9 cellular contexts compared by ENCODE assay signal in the genomic region with DNA sequence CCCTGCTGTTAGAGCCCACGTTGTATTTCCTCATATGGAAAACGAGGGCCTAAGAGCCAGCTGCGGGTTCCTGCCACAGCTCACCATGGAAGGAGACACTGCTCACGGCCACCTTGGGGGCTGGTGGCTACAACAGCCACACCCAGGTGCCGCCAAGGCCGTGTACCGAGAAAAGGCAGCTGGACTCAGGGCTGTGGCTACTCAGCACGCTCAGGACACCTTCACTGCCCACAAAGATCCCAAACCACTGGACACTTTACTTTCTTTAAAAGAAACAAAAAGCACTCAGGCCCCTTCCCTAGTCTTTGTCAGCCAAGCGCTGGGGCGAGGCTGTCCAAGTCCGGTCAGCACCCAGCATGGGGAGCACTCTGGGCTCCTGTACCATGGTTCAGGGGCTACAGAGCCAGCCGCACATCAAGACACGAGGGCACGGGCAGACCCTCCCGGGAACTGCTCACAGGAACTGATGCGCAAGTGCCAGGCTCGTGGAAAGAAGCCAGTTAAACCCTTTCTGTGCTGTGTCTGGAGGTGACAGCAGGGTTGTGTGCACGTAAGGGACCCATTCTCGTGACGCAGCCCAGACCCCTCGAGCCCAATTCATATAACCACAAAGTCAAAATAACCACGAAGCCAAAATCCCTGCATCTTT. TPM values are rescaled to one million over a fixed set of nuclear protein-coding genes. Genes with fewer than 3 reads are reported as not detected.
A peak's percentile ranks its signal among the peaks of the same experiment; 100 is the strongest.
DNase-seq lines count a peak whose midpoint lies in the region; ATAC-seq and TF ChIP-seq lines count a peak whose summit lies in the region.
"Had no signal": no experiment of that assay in that cellular context is flagged by ENCODE, and none has a peak within 500 bp of the region (broad histone marks: within the 10 kb centered on the region; RNA-seq: fewer than 3 reads in every experiment).

No MANE protein-coding gene starts in this region.

- intact Hi-C loops in CD4-positive, alpha-beta memory T cell (cut with micrococcal nuclease) = no loop called here
- intact Hi-C loops in activated B cell treated with CpG ODN at 0.5 μM for 24 hours (cut with micrococcal nuclease) (no loop called here), left ventricle myocardium superior (cut with micrococcal nuclease) (no loop called here), spleen (cut with DNase I; ENCODE audit: low total_unique reads) (no loop called here)

- no peak for DNase-seq in CD4-positive, alpha-beta memory T cell
- DNase-seq in activated B cell treated with CpG ODN at 0.5 μM for 24 hours = no peak
- peak; percentile 47 for DNase-seq in left ventricle myocardium superior
- DNase-seq in spleen = no peak
- DNase-seq in central memory CD4-positive, alpha-beta T cell = no peak
- no peak for DNase-seq in NCI-H82 (lab: John Stamatoyannopoulos, UW)
- no peak for DNase-seq in retina
- DNase-seq: effector CD4-positive, alpha-beta T cell had no signal

- TF ChIP-seq POLR2A in spleen (IDR thresholded peaks at IDR 0.05) = no peak

- peaks cover 99% of the 10 kb centered on the region for H3K36me3 ChIP-seq in CD4-positive, alpha-beta memory T cell (ENCODE audit: insufficient read depth, low read length)
- H3K36me3 ChIP-seq in spleen = peaks cover 30 to 100% (median 99%) of the 10 kb centered on the region in 6 donors

- CTCF ChIA-PET in CD4-positive, alpha-beta memory T cell (lab: Charles Lee; ENCODE audit: partially characterized antibody) = no interaction called here
- CTCF ChIA-PET in activated B cell treated with CpG ODN at 0.5 μM for 24 hours (lab: Charles Lee) = no interaction called here

- H3K36me3 Mint-ChIP-seq in CD4-positive, alpha-beta memory T cell = peaks cover 58 to 81% of the 10 kb centered on the region in 2 donors
- peaks cover 89% of the 10 kb centered on the region for H3K36me3 Mint-ChIP-seq in activated B cell treated with CpG ODN at 0.5 μM for 24 hours (ENCODE audit: low read depth)

- WGBS in spleen, 5 donors = 48 to 58% (median 54%) methylated on average over 19 to 22 of the region's 22 CpGs

- peaks cover 10 to 57% (median 18%) of the 10 kb centered on the region in 4 donors for H3K4me1 Mint-ChIP-seq in CD4-positive, alpha-beta memory T cell
- peaks cover 13% of the 10 kb centered on the region for H3K4me1 Mint-ChIP-seq in activated B cell treated with CpG ODN at 0.5 μM for 24 hours

- no peaks in the 10 kb centered on the region for H3K9me3 ChIP-seq in CD4-positive, alpha-beta memory T cell (ENCODE audit: control insufficient read depth in 1 of 2, low read length in 2 of 2)
- no peaks in the 10 kb centered on the region for H3K9me3 ChIP-seq in spleen

- H3K27ac ChIP-seq in CD4-positive, alpha-beta memory T cell (ENCODE audit: low read depth, low read length) = no peak overlapping the region
- peak overlapping the region in 7 of 8 donors; percentile 51 to 76 (median 70) for H3K27ac ChIP-seq in spleen

- H3K9me3 Mint-ChIP-seq in CD4-positive, alpha-beta memory T cell = peaks cover 0 to 4% (median 0%) of the 10 kb centered on the region in 8 donors
- no peaks in the 10 kb centered on the region for H3K9me3 Mint-ChIP-seq in activated B cell treated with CpG ODN at 0.5 μM for 24 hours

- peak overlapping the region in 4 of 7 donors; percentile 9 to 61 (median 26) for H3K27ac Mint-ChIP-seq in CD4-positive, alpha-beta memory T cell
- peak overlapping the region; percentile 59 for H3K27ac Mint-ChIP-seq in activated B cell treated with CpG ODN at 0.5 μM for 24 hours

- H3K27me3 ChIP-seq in CD4-positive, alpha-beta memory T cell (ENCODE audit: insufficient read depth, low read length) = no peaks in the 10 kb centered on the region
- H3K27me3 ChIP-seq in spleen (replicated peaks in 1 of 7) = no peaks in the 10 kb centered on the region

- TF ChIP-seq CTCF in activated B cell treated with CpG ODN at 0.5 μM for 24 hours (IDR thresholded peaks at IDR 0.05) (no peak), spleen (IDR thresholded peaks at IDR 0.05 in 8 of 11, conservative IDR thresholded peaks at IDR 0.05 in 3 of 11) (no peak)

- no peak overlapping the region for H3K4me3 ChIP-seq in CD4-positive, alpha-beta memory T cell (ENCODE audit: low read length in 2 of 2)
- H3K4me3 ChIP-seq in spleen = no peak overlapping the region

- H3K27me3 Mint-ChIP-seq in CD4-positive, alpha-beta memory T cell = no peaks in the 10 kb centered on the region
- H3K27me3 Mint-ChIP-seq in activated B cell treated with CpG ODN at 0.5 μM for 24 hours = no peaks in the 10 kb centered on the region

- H3K4me1 ChIP-seq in CD4-positive, alpha-beta memory T cell (ENCODE audit: insufficient read depth, low read length) = peaks cover 11% of the 10 kb centered on the region
- peaks cover 16 to 78% (median 48%) of the 10 kb centered on the region in 6 donors for H3K4me1 ChIP-seq in spleen

- ATAC-seq in activated B cell treated with CpG ODN at 0.5 μM for 24 hours (ENCODE audit: low read depth) (no peak), left ventricle myocardium superior (no peak), GM21619 (IDR thresholded peaks at IDR 0.05; ENCODE audit: unreplicated experiment) (no peak)

- no peak overlapping the region for H3K4me3 Mint-ChIP-seq in CD4-positive, alpha-beta memory T cell
- H3K4me3 Mint-ChIP-seq in activated B cell treated with CpG ODN at 0.5 μM for 24 hours = no peak overlapping the region

- POLR2A ChIA-PET in CD4-positive, alpha-beta memory T cell (lab: Charles Lee; ENCODE audit: partially characterized antibody) = interaction anchor here (0.9 kb wide), 1 partner anchor 41 kb away, joined by 3 read pairs; no protein-coding TSS in a partner anchor
- POLR2A ChIA-PET in activated B cell treated with CpG ODN at 0.5 μM for 24 hours (lab: Charles Lee) = interaction anchor here (1.3 to 1.5 kb wide), 3 partner anchors 8 to 74 kb away, joined by 3 to 4 read pairs (median 4); no protein-coding TSS in a partner anchor

RNA-seq across cellular contexts. Expression of a gene that starts 18.5 kb away (rescaled TPM):
- 10 to 100 TPM; 30.3 to 31.4 TPM for total RNA-seq in CD4-positive, alpha-beta memory T cell
- 1 to 10 TPM; 1.4 to 5.6 TPM for polyA plus RNA-seq in CD4-positive, alpha-beta memory T cell
- total RNA-seq in activated B cell treated with CpG ODN at 0.5 μM for 24 hours (24.6 and 26.5 TPM in 2 replicates), left ventricle myocardium superior (7.8 TPM), spleen (100 to 1,000 TPM in 3 of 7 donors, 10 to 100 TPM in 4; 41.7 to 185 (median 91.6) TPM)
- polyA plus RNA-seq in spleen = 10 to 100 TPM; 11.1 to 28.2 (median 16.5) TPM

RNA-seq across cellular contexts. Expression of a gene that starts 26.2 kb away (rescaled TPM):
- 100 to 1,000 TPM; 182 TPM for total RNA-seq in CD4-positive, alpha-beta memory T cell
- 10 to 100 TPM; 31.6 to 77.2 TPM for polyA plus RNA-seq in CD4-positive, alpha-beta memory T cell
- 147 and 170 TPM in 2 replicates for total RNA-seq in activated B cell treated with CpG ODN at 0.5 μM for 24 hours
- 64.4 TPM for total RNA-seq in left ventricle myocardium superior
- total RNA-seq in spleen = 100 to 1,000 TPM in 5 of 7 donors, 10 to 100 TPM in 2; 74.3 to 216 (median 160) TPM
- 100 to 1,000 TPM in 1 of 3 donors, 10 to 100 TPM in 2; 46.5 to 122 (median 67.2) TPM for polyA plus RNA-seq in spleen

RNA-seq across cellular contexts. Expression of a gene that starts 34.7 kb away (rescaled TPM):
- 10 to 100 TPM; 80.5 to 88.7 TPM for total RNA-seq in CD4-positive, alpha-beta memory T cell
- polyA plus RNA-seq in CD4-positive, alpha-beta memory T cell = 10 to 100 TPM; 41.6 to 43.6 TPM
- total RNA-seq in activated B cell treated with CpG ODN at 0.5 μM for 24 hours (56.6 TPM in 2 replicates), left ventricle myocardium superior (8.1 TPM), spleen (10 to 100 TPM; 28.8 to 59.6 (median 43.6) TPM)
- polyA plus RNA-seq in spleen = 100 to 1,000 TPM in 1 of 3 donors, 10 to 100 TPM in 2; 82.4 to 164 (median 83.0) TPM
